In the genomic region with DNA sequence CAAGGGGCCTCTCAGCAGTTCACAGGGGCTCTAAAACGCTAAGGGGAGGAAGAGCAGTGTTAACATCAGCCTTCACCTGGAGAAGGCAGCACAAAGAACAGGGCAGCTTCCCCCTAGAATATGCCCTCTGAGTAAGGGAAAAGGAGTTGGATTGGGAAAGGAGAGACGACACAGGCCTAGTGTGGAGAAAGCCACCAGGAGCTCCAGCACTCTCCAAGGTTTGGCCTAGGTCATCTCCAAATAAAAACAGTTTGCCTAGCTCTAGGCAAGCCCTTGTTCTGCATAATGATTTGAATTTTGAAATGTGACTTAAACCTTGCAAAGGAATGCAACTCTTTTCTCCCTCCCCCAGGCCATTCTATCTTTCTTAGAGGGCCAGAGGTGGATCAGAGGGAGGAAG, we compare ENCODE assay signal across 8 cellular contexts.
A peak's percentile ranks its signal among the peaks of the same experiment; 100 is the strongest.
DNase-seq lines count a peak whose midpoint lies in the region; ATAC-seq and TF ChIP-seq lines count a peak whose summit lies in the region.

No MANE protein-coding gene starts in this region.

- TF ChIP-seq POLR2A in uterus (IDR thresholded peaks at IDR 0.05): no peak

- TF ChIP-seq CTCF in mesothelial cell of epicardium (IDR thresholded peaks at IDR 0.05; ENCODE audit: unreplicated experiment): no peak
- TF ChIP-seq CTCF in uterus (IDR thresholded peaks at IDR 0.05): no peak

- H3K4me1 Mint-ChIP-seq in mesothelial cell of epicardium: peaks cover 87% of the 10 kb centered on the region

- H3K4me3 ChIP-seq in uterus: peak overlapping the region; percentile 39 to 51

- H3K4me1 ChIP-seq in uterus: peaks cover 3 to 6% of the 10 kb centered on the region in 2 donors

- no peaks in the 10 kb centered on the region for H3K27me3 Mint-ChIP-seq in mesothelial cell of epicardium (ENCODE audit: low read depth)

- H3K27me3 ChIP-seq in uterus: no peaks in the 10 kb centered on the region

- H3K9me3 Mint-ChIP-seq in mesothelial cell of epicardium: no peaks in the 10 kb centered on the region

- peak; percentile 6 for ATAC-seq in Right ventricle myocardium superior (ENCODE audit: poor library complexity)
- ATAC-seq in Right ventricle myocardium inferior: no peak
- ATAC-seq in GM18519 (IDR thresholded peaks at IDR 0.05; ENCODE audit: low FRiP score, unreplicated experiment): no peak
- ATAC-seq in HG03280 (IDR thresholded peaks at IDR 0.05; ENCODE audit: unreplicated experiment): no peak

- H3K36me3 Mint-ChIP-seq in mesothelial cell of epicardium: no peaks in the 10 kb centered on the region

- intact Hi-C loops in Right ventricle myocardium superior (cut with DNase I) (loop anchor here (1.0 kb wide), 1 partner anchor 100 kb away; a partner anchor contains a TSS), Right ventricle myocardium inferior (cut with DNase I) (loop anchor here (1.0 to 10.0 kb wide), 4 partner anchors 64 to 424 kb away; a partner anchor contains a TSS), uterus (cut with DNase I; ENCODE audit: low total_unique reads) (loop anchor here (1.0 to 10.0 kb wide), 2 partner anchors 100 to 114 kb away; a partner anchor contains a TSS)

- peak overlapping the region; percentile 81 for H3K4me3 Mint-ChIP-seq in mesothelial cell of epicardium

- no peaks in the 10 kb centered on the region for H3K9me3 ChIP-seq in uterus

- H3K27ac ChIP-seq in caudate nucleus (ENCODE audit: low read depth, low read length): peak overlapping the region; percentile 97
- peak overlapping the region; percentile 86 to 95 for H3K27ac ChIP-seq in uterus

- H3K36me3 ChIP-seq in uterus: no peaks in the 10 kb centered on the region

- H3K27ac Mint-ChIP-seq in mesothelial cell of epicardium: peak overlapping the region; percentile 99

- no peak for DNase-seq in Right ventricle myocardium superior
- no peak for DNase-seq in Right ventricle myocardium inferior (ENCODE audit: missing footprints)
- DNase-seq in caudate nucleus (lab: John Stamatoyannopoulos, UW): peak in 1 of 61 donors; percentile 20
- no peak for DNase-seq in mesothelial cell of epicardium (ENCODE audit: low spot score in 2 of 2, unreplicated experiment in 2 of 2)
- DNase-seq in uterus: no peak
- DNase-seq in AG08396 (ENCODE audit: low spot score): no peak
